In the genomic region with DNA sequence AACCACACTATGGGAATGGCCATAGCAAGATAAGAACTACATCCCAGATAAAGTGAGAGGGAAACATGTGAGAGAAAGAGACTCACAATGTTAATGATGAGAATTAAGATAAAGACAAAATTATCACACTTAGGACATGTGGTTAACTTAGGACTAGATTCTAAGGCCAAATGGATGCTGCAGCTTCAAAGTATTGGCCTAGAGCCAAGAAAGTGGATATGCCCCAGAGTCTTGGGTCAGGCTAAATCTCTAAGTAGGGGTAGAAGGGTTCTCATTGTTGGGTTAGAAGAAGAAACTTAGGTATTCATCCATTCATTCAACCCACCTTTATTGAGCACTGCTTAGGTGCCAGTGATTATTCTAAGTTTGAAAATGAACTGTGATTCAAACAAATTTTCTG, we compare ENCODE assay signal across 23 cellular contexts.
"Had no signal": no experiment of that assay in that cellular context is flagged by ENCODE, and none has a peak within 500 bp of the region (broad histone marks: within the 10 kb centered on the region; RNA-seq: fewer than 3 reads in every experiment).

No MANE protein-coding gene starts in this region.

- H3K4me2 ChIP-seq: PC-9 had no signal

- H3K27me3 ChIP-seq: Peyer's patch, SJCRH30 had no signal

- H3K4me3 ChIP-seq: PC-9, Peyer's patch, SJCRH30 had no signal

- ATAC-seq: HepG2, Right ventricle myocardium inferior, SK-N-SH treated with all-trans-retinoic acid at 6 μM for 48 hours, T-helper 17 cell had no signal

- DNase-seq: IMR-90; KBM-7; MV-4-11; NCI-H1048; NCI-H1436; NCI-H187; NCI-H2029; NCI-H2081 treated with DMSO at 0.1 percent for 48 hours; NCI-H2227 treated with DMSO at 0.1 percent for 48 hours; NCI-H524; NCI-H526 treated with DMSO at 0.1 percent for 48 hours; NCI-H774; NK-92 treated with Interleukin-12 subunit alpha and Interleukin-12 subunit beta, amount 100 ng/mL, for 24 hours; OCI-M1; PC-9; Peyer's patch; SHP77 treated with DMSO at 0.1 percent for 48 hours; T-helper 1 cell; T-helper 17 cell had no signal

- H3K4me1 ChIP-seq: Peyer's patch, SJCRH30 had no signal

- H3K27ac ChIP-seq: PC-9, Peyer's patch, SJCRH30 had no signal

- H3K9me3 ChIP-seq: Peyer's patch, SJCRH30 had no signal

- H3K36me3 ChIP-seq: Peyer's patch, SJCRH30 had no signal

- FAIRE-seq: HepG2 had no signal

- H2AFZ ChIP-seq: PC-9 had no signal
